21 cellular contexts compared by ENCODE assay signal in the genomic region with DNA sequence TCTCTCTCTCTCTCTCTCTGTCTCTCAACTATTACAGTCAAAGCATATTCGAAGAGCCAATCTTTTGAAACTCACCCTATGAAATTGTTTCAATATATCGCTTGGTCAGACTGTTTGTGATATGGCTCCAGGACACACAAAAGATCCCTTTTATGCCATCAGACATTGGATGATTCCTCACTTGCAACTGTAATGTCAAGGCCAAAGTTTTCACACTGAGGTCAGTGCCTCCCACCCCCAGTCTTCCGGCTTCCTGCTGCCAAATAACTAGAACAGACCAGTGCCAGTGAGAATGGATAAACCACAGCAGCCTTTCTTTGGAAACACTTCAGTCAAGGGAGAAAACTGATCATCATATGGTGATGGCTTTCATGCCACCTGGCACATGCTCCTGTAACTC.
"Had no signal": no experiment of that assay in that cellular context is flagged by ENCODE, and none has a peak within 500 bp of the region (broad histone marks: within the 10 kb centered on the region; RNA-seq: fewer than 3 reads in every experiment).

No MANE protein-coding gene starts in this region.

- H3K4me2 ChIP-seq: hepatocyte, neural progenitor cell had no signal

- H3K27me3 ChIP-seq: hepatocyte, left lung, neural progenitor cell, transverse colon, upper lobe of right lung, uterus had no signal

- DNase-seq: dorsolateral prefrontal cortex; effector CD8-positive, alpha-beta T cell; endodermal cell; foreskin fibroblast; heart left ventricle; left cardiac atrium; left lung; mesenchymal stem cell; mucosa of descending colon; naive B cell; right lobe of liver; stimulated activated naive B cell treated with anti-CD40 and anti-IgM and Interleukin-4, amounts not matched to agents 10 μg/mL and 1 μg/mL and 100 μg/mL, for 72 hours; transverse colon; upper lobe of right lung; uterus had no signal

- H2AFZ ChIP-seq: hepatocyte, neural progenitor cell, parathyroid adenoma had no signal

- H3K4me1 ChIP-seq: gastroesophageal sphincter, heart left ventricle, left lung, neural progenitor cell, parathyroid adenoma, right lobe of liver, upper lobe of right lung, uterus had no signal

- H3K9me3 ChIP-seq: gastroesophageal sphincter, heart left ventricle, left lung, mucosa of descending colon, right lobe of liver, transverse colon, upper lobe of right lung, uterus had no signal

- H3K4me3 ChIP-seq: dorsolateral prefrontal cortex, gastroesophageal sphincter, heart left ventricle, hepatocyte, left lung, mucosa of descending colon, neural progenitor cell, right lobe of liver, transverse colon, upper lobe of right lung, uterus had no signal

- ATAC-seq: esophagus mucosa; gastroesophageal sphincter; heart left ventricle; left cardiac atrium; left lung; mucosa of descending colon; right lobe of liver; stimulated activated naive B cell treated with anti-CD40 and anti-IgM and Interleukin-4, amounts not matched to agents 10 μg/mL and 1 μg/mL and 100 μg/mL, for 72 hours; upper lobe of right lung had no signal

- H3K27ac ChIP-seq: dorsolateral prefrontal cortex, epithelial cell of prostate, gastroesophageal sphincter, heart left ventricle, hepatocyte, left lung, neural progenitor cell, parathyroid adenoma, right lobe of liver, transverse colon, upper lobe of right lung, uterus had no signal

- H3K36me3 ChIP-seq: gastroesophageal sphincter, heart left ventricle, left lung, neural progenitor cell, right lobe of liver, transverse colon, upper lobe of right lung, uterus had no signal

- H3K9ac ChIP-seq: neural progenitor cell, parathyroid adenoma had no signal

- H3K79me2 ChIP-seq: hepatocyte, parathyroid adenoma had no signal
